In genomic region chr6:69019832-69020231, GRCh38 we compare ENCODE assay signal across 33 cellular contexts.
DNase-seq lines count a peak whose midpoint lies in the region; ATAC-seq, FAIRE-seq and TF ChIP-seq lines count a peak whose summit lies in the region.
"Had no signal": no experiment of that assay in that cellular context is flagged by ENCODE, and none has a peak within 500 bp of the region (broad histone marks: within the 10 kb centered on the region; RNA-seq: fewer than 3 reads in every experiment).

No MANE protein-coding gene starts in this region.

- H3K4me1 ChIP-seq in fibroblast of lung (ENCODE audit: control insufficient read depth, extremely low read depth, insufficient read depth, low read length) (no peaks in the 10 kb centered on the region), mesodermal cell (ENCODE audit: control insufficient read depth, insufficient read depth, low read length, poor library complexity, severe bottlenecking) (peaks cover 14% of the 10 kb centered on the region)
- H3K4me1 ChIP-seq: breast epithelium, esophagus muscularis mucosa, spleen had no signal

- H3K36me3 ChIP-seq in fibroblast of lung (ENCODE audit: control insufficient read depth, insufficient read depth, low read length) (no peaks in the 10 kb centered on the region), mesodermal cell (ENCODE audit: control insufficient read depth, insufficient read depth, low read length) (no peaks in the 10 kb centered on the region)
- H3K36me3 ChIP-seq: breast epithelium, esophagus muscularis mucosa, heart right ventricle, spleen, thoracic aorta had no signal

- no peak overlapping the region for H3K4me2 ChIP-seq in fibroblast of lung (ENCODE audit: extremely low read depth, insufficient read depth, low read length)

- FAIRE-seq in RCC 7860 (lab: Jason Lieb, UNC) = no peak

- H3K79me2 ChIP-seq in fibroblast of lung (ENCODE audit: control insufficient read depth, insufficient read depth, low read length) = no peaks in the 10 kb centered on the region

- ATAC-seq in GM21737 (IDR thresholded peaks at IDR 0.05; ENCODE audit: unreplicated experiment) = no peak
- ATAC-seq: activated naive CD8-positive, alpha-beta T cell treated with anti-CD3 and anti-CD28 coated beads, Interleukin-2, amount 50 U/mL, for 24 hours; heart right ventricle; left lobe of liver; naive thymus-derived CD4-positive, alpha-beta T cell; stimulated activated naive B cell treated with anti-CD40 and anti-IgM and Interleukin-4, amounts not matched to agents 10 μg/mL and 1 μg/mL and 100 μg/mL, for 72 hours had no signal

- DNase-seq in EL (peak; percentile 72), RCC 7860 (ENCODE audit: low spot score) (peak; percentile 29), fibroblast of lung (ENCODE audit: low read depth in 2 of 2) (peak; percentile 18 to 66), RPMI8226 (no peak), DMS153 (lab: John Stamatoyannopoulos, UW) (no peak)
- no peak for DNase-seq in activated CD4-positive, alpha-beta T cell treated with anti-CD3 and anti-CD28 coated beads, Interleukin-2, amount 50 U/mL, for 4 hours
- DNase-seq: activated CD4-positive, CD25-positive, alpha-beta regulatory T cell treated with anti-CD3 and anti-CD28 coated beads, Interleukin-2, amount 50 U/mL, for 72 hours; activated CD8-positive, alpha-beta memory T cell treated with anti-CD3 and anti-CD28 coated beads for 24 hours; activated gamma-delta T cell treated with Interleukin-2 at 50 U/mL for 16 hours; activated naive CD8-positive, alpha-beta T cell treated with anti-CD3 and anti-CD28 coated beads, Interleukin-2, amount 50 U/mL, for 24 hours; activated T-cell treated with anti-CD3 and anti-CD28 coated beads, Interleukin-2, amount 50 U/mL, for 1 hour; Calu3; cortex of kidney; HCEC 1CT; heart right ventricle; naive thymus-derived CD4-positive, alpha-beta T cell; NCI-H1092 treated with DMSO at 0.1 percent for 48 hours; NCI-H1930; NCI-H2227 treated with DMSO at 0.1 percent for 48 hours; NCI-H748 treated with DMSO at 0.1 percent for 48 hours; nucleus accumbens; retina; SHP77 treated with DMSO at 0.1 percent for 48 hours; spleen; stimulated activated CD4-positive, alpha-beta T cell treated with anti-CD3 and anti-CD28 coated beads, Interleukin-4, amount 100 ng/mL, for 1 hour; stimulated activated naive B cell treated with anti-CD40 and anti-IgM and Interleukin-4, amounts not matched to agents 10 μg/mL and 1 μg/mL and 100 μg/mL, for 72 hours had no signal

- no peak overlapping the region for H3K27ac ChIP-seq in fibroblast of lung (ENCODE audit: insufficient read depth, low read length)
- peak overlapping the region; percentile 31 for H3K27ac ChIP-seq in mesodermal cell (ENCODE audit: low read depth, low read length, severe bottlenecking)
- H3K27ac ChIP-seq: breast epithelium, esophagus muscularis mucosa, heart right ventricle, HL-60, spleen, thoracic aorta had no signal

- no peaks in the 10 kb centered on the region for H4K20me1 ChIP-seq in fibroblast of lung (ENCODE audit: control insufficient read depth, extremely low read depth, insufficient read depth, low read length)

- WGBS in mesodermal cell (ENCODE audit: insufficient coverage in 2 of 2), 2 experiments = 60 to 88% methylated on average over 3 to 4 of the region's 4 CpGs

- no peak overlapping the region for H2AFZ ChIP-seq in fibroblast of lung (ENCODE audit: low read length)

- H3K4me3 ChIP-seq in fibroblast of lung (replicated peaks in 1 of 4; ENCODE audit: control extremely low read depth in 1 of 4, insufficient read depth in 1 of 4, low read depth in 3 of 4, low read length in 4 of 4) = no peak overlapping the region
- H3K4me3 ChIP-seq in mesodermal cell (ENCODE audit: extremely low read depth, insufficient read depth, low read length, poor library complexity, severe bottlenecking) = no peak overlapping the region
- H3K4me3 ChIP-seq: breast epithelium, esophagus muscularis mucosa, heart right ventricle, spleen, thoracic aorta had no signal

- no peak overlapping the region for H3K9ac ChIP-seq in fibroblast of lung (ENCODE audit: insufficient read depth, low read length)

- TF ChIP-seq CTCF in fibroblast of lung (conservative IDR thresholded peaks at IDR 0.05 in 1 of 2, IDR thresholded peaks at IDR 0.05 in 1 of 2; ENCODE audit: low read depth in 1 of 2, low read length in 2 of 2) = no peak

- no peaks in the 10 kb centered on the region for H3K27me3 ChIP-seq in fibroblast of lung (ENCODE audit: control insufficient read depth, insufficient read depth, low read length)
- H3K27me3 ChIP-seq: breast epithelium, esophagus muscularis mucosa, heart right ventricle, spleen had no signal

- H3K9me3 ChIP-seq in fibroblast of lung (ENCODE audit: control insufficient read depth, insufficient read depth, low read depth, low read length) (no peaks in the 10 kb centered on the region), mesodermal cell (ENCODE audit: control insufficient read depth, low read length) (no peaks in the 10 kb centered on the region)
- H3K9me3 ChIP-seq: breast epithelium, esophagus muscularis mucosa, heart right ventricle, spleen, thoracic aorta had no signal

Comparison
In these comparisons a context has a peak if more than half of its experiments do, and no peak if none do; other contexts are left out.
1. DNase-seq: peak in EL (single experiment), RCC 7860 (single experiment) and fibroblast of lung (2 of 2); none in activated CD4-positive, alpha-beta T cell treated with anti-CD3 and anti-CD28 coated beads, Interleukin-2, amount 50 U/mL, for 4 hours (0 of 2), RPMI8226 (single experiment) and DMS153 (single experiment).